Comparison of ENCODE assay signal across 10 cellular contexts in genomic region chr17:18181358-18181757, GRCh38. TPM values are rescaled to one million over a fixed set of nuclear protein-coding genes. Genes with fewer than 3 reads are reported as not detected.
DNase-seq lines count a peak whose midpoint lies in the region; ATAC-seq and TF ChIP-seq lines count a peak whose summit lies in the region.
"Had no signal": no experiment of that assay in that cellular context is flagged by ENCODE, and none has a peak within 500 bp of the region (broad histone marks: within the 10 kb centered on the region; RNA-seq: fewer than 3 reads in every experiment).

No MANE protein-coding gene starts in this region.

- peaks cover 16% of the 10 kb centered on the region for H3K4me1 ChIP-seq in A673 (ENCODE audit: insufficient read depth, low read length, poor library complexity, severe bottlenecking)

- no peaks in the 10 kb centered on the region for H3K9me3 Mint-ChIP-seq in activated CD4-positive, alpha-beta T cell treated with anti-CD3 and anti-CD28 coated beads, Interleukin-2, amount 10 ng/mL, durations not matched to agents 24 days and 14 days
- H3K9me3 Mint-ChIP-seq in activated naive CD4-positive, alpha-beta T cell treated with anti-CD3 and anti-CD28 coated beads for 36 hours = no peaks in the 10 kb centered on the region
- no peaks in the 10 kb centered on the region for H3K9me3 Mint-ChIP-seq in mesothelial cell of epicardium
- no peaks in the 10 kb centered on the region for H3K9me3 Mint-ChIP-seq in stimulated activated naive CD8-positive, alpha-beta T cell treated with anti-CD3 and anti-CD28 coated beads, Interleukin-15, Interleukin-2, amounts not matched to agents 100 ng/mL and 50 ng/mL, for 24 hours

- POLR2A ChIA-PET in A673 (lab: Charles Lee; ENCODE audit: low non-redundant PET) = no interaction called here

- no peaks in the 10 kb centered on the region for H3K36me3 ChIP-seq in A673 (ENCODE audit: insufficient read depth, low read length, poor library complexity, severe bottlenecking)

- peaks cover 36% of the 10 kb centered on the region for H3K4me1 Mint-ChIP-seq in activated CD4-positive, alpha-beta T cell treated with anti-CD3 and anti-CD28 coated beads, Interleukin-2, amount 10 ng/mL, durations not matched to agents 24 days and 14 days
- H3K4me1 Mint-ChIP-seq in activated naive CD4-positive, alpha-beta T cell treated with anti-CD3 and anti-CD28 coated beads for 36 hours (ENCODE audit: low read depth) = peaks cover 31% of the 10 kb centered on the region
- peaks cover 34% of the 10 kb centered on the region for H3K4me1 Mint-ChIP-seq in mesothelial cell of epicardium
- H3K4me1 Mint-ChIP-seq in stimulated activated naive CD8-positive, alpha-beta T cell treated with anti-CD3 and anti-CD28 coated beads, Interleukin-15, Interleukin-2, amounts not matched to agents 100 ng/mL and 50 ng/mL, for 24 hours (ENCODE audit: low read depth) = peaks cover 44% of the 10 kb centered on the region

- no peaks in the 10 kb centered on the region for H3K27me3 Mint-ChIP-seq in activated CD4-positive, alpha-beta T cell treated with anti-CD3 and anti-CD28 coated beads, Interleukin-2, amount 10 ng/mL, durations not matched to agents 24 days and 14 days
- no peaks in the 10 kb centered on the region for H3K27me3 Mint-ChIP-seq in activated naive CD4-positive, alpha-beta T cell treated with anti-CD3 and anti-CD28 coated beads for 36 hours (ENCODE audit: low read depth)
- H3K27me3 Mint-ChIP-seq in mesothelial cell of epicardium (ENCODE audit: low read depth) = no peaks in the 10 kb centered on the region
- H3K27me3 Mint-ChIP-seq in stimulated activated naive CD8-positive, alpha-beta T cell treated with anti-CD3 and anti-CD28 coated beads, Interleukin-15, Interleukin-2, amounts not matched to agents 100 ng/mL and 50 ng/mL, for 24 hours = no peaks in the 10 kb centered on the region

- BruUV-seq in A673 (replicated peaks; lab: Mats Ljungman, UMichigan) = no TSS peak

- no peak overlapping the region for H3K27ac ChIP-seq in A673 (ENCODE audit: low read depth, low read length, poor library complexity, severe bottlenecking)

- TF ChIP-seq CTCF in mesothelial cell of epicardium (IDR thresholded peaks at IDR 0.05; ENCODE audit: unreplicated experiment) (no peak), A673 (conservative IDR thresholded peaks at IDR 0.05; ENCODE audit: low read depth, low read length) (no peak)

- no peak for ATAC-seq in HG03045 (IDR thresholded peaks at IDR 0.05; ENCODE audit: unreplicated experiment)

- CTCF ChIA-PET in activated naive CD4-positive, alpha-beta T cell treated with anti-CD3 and anti-CD28 coated beads for 36 hours (lab: Charles Lee) = interaction anchor here (0.6 to 1.9 kb wide), 4 partner anchors 10 to 1896 kb away, joined by 3 to 10 read pairs (median 8); no protein-coding TSS in a partner anchor
- CTCF ChIA-PET in A673 (lab: Charles Lee) = no interaction called here

- DNase-seq in activated CD4-positive, alpha-beta T cell treated with anti-CD3 and anti-CD28 coated beads, Interleukin-2, amount 10 ng/mL, durations not matched to agents 24 days and 14 days = peak; percentile 64
- no peak for DNase-seq in activated CD4-positive, alpha-beta T cell treated with anti-CD3 and anti-CD28 coated beads for 4 hours
- peak; percentile 77 for DNase-seq in activated naive CD4-positive, alpha-beta T cell treated with anti-CD3 and anti-CD28 coated beads for 36 hours
- no peak for DNase-seq in mesothelial cell of epicardium (ENCODE audit: low spot score in 2 of 2, unreplicated experiment in 2 of 2)
- no peak for DNase-seq in A673 (ENCODE audit: low spot score)
- DNase-seq in NCI-H1694 treated with DMSO at 0.1 percent for 48 hours (lab: John Stamatoyannopoulos, UW) = no peak
- DNase-seq: NCI-H774 had no signal

- peak overlapping the region; percentile 97 for H3K4me3 Mint-ChIP-seq in activated CD4-positive, alpha-beta T cell treated with anti-CD3 and anti-CD28 coated beads, Interleukin-2, amount 10 ng/mL, durations not matched to agents 24 days and 14 days
- peak overlapping the region; percentile 47 for H3K4me3 Mint-ChIP-seq in activated naive CD4-positive, alpha-beta T cell treated with anti-CD3 and anti-CD28 coated beads for 36 hours
- H3K4me3 Mint-ChIP-seq in mesothelial cell of epicardium = no peak overlapping the region
- H3K4me3 Mint-ChIP-seq in stimulated activated naive CD8-positive, alpha-beta T cell treated with anti-CD3 and anti-CD28 coated beads, Interleukin-15, Interleukin-2, amounts not matched to agents 100 ng/mL and 50 ng/mL, for 24 hours = peak overlapping the region; percentile 98

- H3K4me3 ChIP-seq in A673 (ENCODE audit: low read depth, low read length, poor library complexity, severe bottlenecking) = no peak overlapping the region
- H3K4me3 ChIP-seq: mucosa of descending colon had no signal

- H3K27me3 ChIP-seq in A673 (replicated peaks; ENCODE audit: insufficient read depth, low read depth, low read length, poor library complexity) = no peaks in the 10 kb centered on the region

- peak overlapping the region; percentile 99 for H3K27ac Mint-ChIP-seq in activated CD4-positive, alpha-beta T cell treated with anti-CD3 and anti-CD28 coated beads, Interleukin-2, amount 10 ng/mL, durations not matched to agents 24 days and 14 days
- H3K27ac Mint-ChIP-seq in activated naive CD4-positive, alpha-beta T cell treated with anti-CD3 and anti-CD28 coated beads for 36 hours = peak overlapping the region; percentile 96
- H3K27ac Mint-ChIP-seq in mesothelial cell of epicardium = peak overlapping the region; percentile 98
- peak overlapping the region; percentile 94 for H3K27ac Mint-ChIP-seq in stimulated activated naive CD8-positive, alpha-beta T cell treated with anti-CD3 and anti-CD28 coated beads, Interleukin-15, Interleukin-2, amounts not matched to agents 100 ng/mL and 50 ng/mL, for 24 hours

- intact Hi-C loops in activated CD4-positive, alpha-beta T cell treated with anti-CD3 and anti-CD28 coated beads, Interleukin-2, amount 10 ng/mL, durations not matched to agents 24 days and 14 days (cut with micrococcal nuclease) = no loop called here
- intact Hi-C loops in activated naive CD4-positive, alpha-beta T cell treated with anti-CD3 and anti-CD28 coated beads for 36 hours (cut with micrococcal nuclease) = loop anchor here (5.0 to 10.0 kb wide), 3 partner anchors 181 to 707 kb away; partner anchors contain the start of genes MED9 and SHMT1
- intact Hi-C loops in A673 (cut with micrococcal nuclease; ENCODE audit: unreplicated experiment) = loop anchor here (5.0 kb wide), 1 partner anchor 181 kb away; the partner anchor contains the start of gene SHMT1

- H3K36me3 Mint-ChIP-seq in activated CD4-positive, alpha-beta T cell treated with anti-CD3 and anti-CD28 coated beads, Interleukin-2, amount 10 ng/mL, durations not matched to agents 24 days and 14 days (ENCODE audit: low read depth) = peaks cover 19% of the 10 kb centered on the region
- H3K36me3 Mint-ChIP-seq in activated naive CD4-positive, alpha-beta T cell treated with anti-CD3 and anti-CD28 coated beads for 36 hours (ENCODE audit: low read depth) = peaks cover 8% of the 10 kb centered on the region
- H3K36me3 Mint-ChIP-seq in mesothelial cell of epicardium = no peaks in the 10 kb centered on the region
- H3K36me3 Mint-ChIP-seq in stimulated activated naive CD8-positive, alpha-beta T cell treated with anti-CD3 and anti-CD28 coated beads, Interleukin-15, Interleukin-2, amounts not matched to agents 100 ng/mL and 50 ng/mL, for 24 hours (ENCODE audit: low read depth) = peaks cover 17% of the 10 kb centered on the region

- no peaks in the 10 kb centered on the region for H3K9me3 ChIP-seq in A673 (ENCODE audit: low read depth, low read length, poor library complexity, severe bottlenecking)
- H3K9me3 ChIP-seq: mucosa of descending colon had no signal

RNA-seq across cellular contexts. Expression of gene ALKBH5, which starts 2.3 kb away (rescaled TPM):
- total RNA-seq in activated CD4-positive, alpha-beta T cell treated with anti-CD3 and anti-CD28 coated beads, Interleukin-2, amount 10 ng/mL, durations not matched to agents 24 days and 14 days = 158 and 162 TPM in 2 replicates
- 10 to 100 TPM; 83.4 to 86.7 TPM for total RNA-seq in activated naive CD4-positive, alpha-beta T cell treated with anti-CD3 and anti-CD28 coated beads for 36 hours
- total RNA-seq in mesothelial cell of epicardium (68.6 to 72.3 TPM (median 71.0 TPM) in 3 replicates), A673 (2021) (119 and 124 TPM in 2 replicates)

RNA-seq across cellular contexts. Expression of gene LLGL1, which starts 44.1 kb away (rescaled TPM):
- 23.1 and 23.5 TPM in 2 replicates for total RNA-seq in activated CD4-positive, alpha-beta T cell treated with anti-CD3 and anti-CD28 coated beads, Interleukin-2, amount 10 ng/mL, durations not matched to agents 24 days and 14 days
- 10 to 100 TPM; 14.8 to 15.0 TPM for total RNA-seq in activated naive CD4-positive, alpha-beta T cell treated with anti-CD3 and anti-CD28 coated beads for 36 hours
- total RNA-seq in mesothelial cell of epicardium (70.8 to 72.5 TPM (median 72.1 TPM) in 3 replicates), A673 (2021) (30.2 and 39.8 TPM in 2 replicates)

Comparison
In these comparisons a context has a peak if more than half of its experiments do, and no peak if none do; other contexts are left out.
1. DNase-seq: peak in activated CD4-positive, alpha-beta T cell treated with anti-CD3 and anti-CD28 coated beads, Interleukin-2, amount 10 ng/mL, durations not matched to agents 24 days and 14 days (single experiment) and activated naive CD4-positive, alpha-beta T cell treated with anti-CD3 and anti-CD28 coated beads for 36 hours (single experiment); none in activated CD4-positive, alpha-beta T cell treated with anti-CD3 and anti-CD28 coated beads for 4 hours (0 of 2), mesothelial cell of epicardium (0 of 2), A673 (single experiment) and NCI-H1694 treated with DMSO at 0.1 percent for 48 hours (single experiment).
2. Peak in every context shown above with its lines, with median percentiles within 50 percentile points of each other: H3K27ac Mint-ChIP-seq.